Comparison of ENCODE assay signal across 12 cellular contexts in genomic region chr16:69924777-69925191, GRCh38. TPM values are rescaled to one million over a fixed set of nuclear protein-coding genes. Genes with fewer than 3 reads are reported as not detected.
DNase-seq lines count a peak whose midpoint lies in the region; ATAC-seq and TF ChIP-seq lines count a peak whose summit lies in the region.
"Had no signal": no experiment of that assay in that cellular context is flagged by ENCODE, and none has a peak within 500 bp of the region (broad histone marks: within the 10 kb centered on the region; RNA-seq: fewer than 3 reads in every experiment).

No MANE protein-coding gene starts in this region.

- CTCF ChIA-PET in T-cell (lab: Charles Lee), result no interaction called here

- POLR2A ChIA-PET in T-cell (lab: Charles Lee), result no interaction called here

- no peaks in the 10 kb centered on the region for H3K4me1 Mint-ChIP-seq in T-cell

- no peak for ATAC-seq in HG02610 (IDR thresholded peaks at IDR 0.05; ENCODE audit: unreplicated experiment)
- ATAC-seq in T-cell (replicated peaks in 1 of 4), result no peak
- ATAC-seq in HG02970 (IDR thresholded peaks at IDR 0.05; ENCODE audit: low FRiP score, unreplicated experiment), result no peak
- ATAC-seq in HG03108 (IDR thresholded peaks at IDR 0.05; ENCODE audit: unreplicated experiment), result no peak
- ATAC-seq: SK-N-SH treated with all-trans-retinoic acid at 6 μM for 48 hours had no signal

- no peak overlapping the region for H3K27ac Mint-ChIP-seq in T-cell

- peak; percentile 80 for DNase-seq in ELR (ENCODE audit: low read depth)
- peak; percentile 90 to 91 for DNase-seq in cardiac fibroblast (ENCODE audit: low read depth in 2 of 2)
- peak; percentile 74 for DNase-seq in kidney epithelial cell (ENCODE audit: low read depth)
- DNase-seq in skeletal muscle cell (ENCODE audit: low read depth), result peak; percentile 56
- no peak for DNase-seq in T-cell
- DNase-seq: DMS53, NCI-H1436 treated with DMSO at 0.1 percent for 48 hours, spleen had no signal

- H3K36me3 Mint-ChIP-seq in T-cell, result peaks cover 47% of the 10 kb centered on the region

- TF ChIP-seq CTCF in cardiac fibroblast (IDR thresholded peaks at IDR 0.05; ENCODE audit: low read depth, low read length), result no peak
- TF ChIP-seq CTCF in kidney epithelial cell (IDR thresholded peaks at IDR 0.05; ENCODE audit: insufficient read depth, low read length, poor library complexity, severe bottlenecking), result no peak

- H3K9me3 Mint-ChIP-seq in T-cell, result no peaks in the 10 kb centered on the region

- no peak overlapping the region for H3K4me3 Mint-ChIP-seq in T-cell

- no peaks in the 10 kb centered on the region for H3K27me3 ChIP-seq in kidney epithelial cell (ENCODE audit: control insufficient read depth, insufficient read depth, low read length)
- H3K27me3 ChIP-seq: spleen had no signal

- no peaks in the 10 kb centered on the region for H3K36me3 ChIP-seq in kidney epithelial cell (ENCODE audit: control insufficient read depth, insufficient read depth, low read length)

- H3K27me3 Mint-ChIP-seq in T-cell, result no peaks in the 10 kb centered on the region

- H3K4me3 ChIP-seq in cardiac fibroblast (replicated peaks in 1 of 2; ENCODE audit: low read depth in 2 of 2, low read length in 2 of 2) (peak overlapping the region in 1 of 2 donors; percentile 39), kidney epithelial cell (ENCODE audit: low read depth, low read length) (no peak overlapping the region), skeletal muscle cell (ENCODE audit: low read depth, low read length) (no peak overlapping the region)
- H3K4me3 ChIP-seq: spleen had no signal

RNA-seq across cellular contexts. Expression of gene CLEC18A, which starts 26.4 kb away (rescaled TPM):
- total RNA-seq in kidney epithelial cell (11.6 and 18.9 TPM in 2 replicates), T-cell (1 to 10 TPM; 2.0 to 3.7 (median 2.8) TPM)

Comparison
In these comparisons a context has a peak if more than half of its experiments do, and no peak if none do; other contexts are left out.
1. DNase-seq: peak in ELR (single experiment), cardiac fibroblast (2 of 2), kidney epithelial cell (single experiment) and skeletal muscle cell (single experiment); none in T-cell (0 of 34).